Comparison of ENCODE assay signal across 8 cellular contexts in the genomic region with DNA sequence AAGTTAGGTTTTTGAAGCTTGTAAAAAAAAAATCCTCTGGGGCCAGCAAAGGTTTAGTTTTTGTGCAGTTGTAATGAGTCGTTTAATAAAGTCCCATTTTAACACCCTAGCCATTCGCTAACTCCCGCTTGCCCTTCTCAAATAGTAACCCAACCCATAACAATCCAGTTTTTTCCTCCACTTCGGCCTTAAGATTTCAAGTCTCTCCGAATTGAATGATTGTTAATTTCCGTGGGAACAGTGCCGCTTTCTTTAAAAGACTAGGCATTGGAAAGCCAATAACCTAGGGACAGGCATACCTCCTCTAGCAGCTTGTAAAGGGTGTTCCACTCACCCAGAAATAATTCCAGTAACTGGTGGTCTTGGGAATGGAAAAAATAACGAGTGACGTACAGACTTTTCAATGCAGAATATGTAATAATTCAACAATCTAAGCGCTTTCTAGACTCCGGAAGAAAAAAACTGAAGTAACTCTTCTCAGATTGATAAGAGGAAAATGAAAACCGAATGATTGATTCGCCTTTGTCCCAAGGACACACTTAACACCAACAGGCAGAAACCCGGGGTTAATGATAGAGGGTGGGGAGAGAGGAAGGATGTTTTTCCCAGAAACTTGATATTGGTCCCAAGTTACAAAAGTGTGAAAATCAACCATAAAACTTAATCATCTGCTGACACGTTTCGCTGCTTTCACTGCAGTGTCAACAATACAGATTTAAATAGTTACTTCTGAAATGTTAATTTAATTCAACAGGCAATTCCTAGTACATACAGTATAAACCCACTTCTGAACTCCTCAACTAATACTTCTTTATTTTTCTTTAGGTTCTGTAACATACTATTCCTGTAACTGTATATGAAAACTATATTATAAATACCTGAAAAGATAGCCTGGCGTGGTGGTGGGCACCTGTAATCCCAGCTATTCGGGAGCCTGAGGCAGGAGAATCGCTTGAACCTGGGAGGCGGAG. TPM values are rescaled to one million over a fixed set of nuclear protein-coding genes. Genes with fewer than 3 reads are reported as not detected.
DNase-seq lines count a peak whose midpoint lies in the region; ATAC-seq, FAIRE-seq and TF ChIP-seq lines count a peak whose summit lies in the region.

No MANE protein-coding gene starts in this region.

- TF ChIP-seq POLR2A in thyroid gland (IDR thresholded peaks at IDR 0.05): no peak

- 50% methylated on average over 20 of the region's 20 CpGs for WGBS in liver
- 59 to 60% methylated on average over 20 of the region's 20 CpGs for WGBS in thyroid gland, 2 donors

- intact Hi-C loops in thyroid gland (cut with DNase I): no loop called here

- peak overlapping the region; percentile 96 for H3K4me3 Mint-ChIP-seq in activated T-cell treated with anti-CD3 and anti-CD28 coated beads, Interleukin-2, amount 50 U/mL, for 4 hours
- peak overlapping the region; percentile 87 for H3K4me3 Mint-ChIP-seq in activated naive CD8-positive, alpha-beta T cell treated with anti-CD3 and anti-CD28 coated beads, Interleukin-2, amount 10 ng/mL, durations not matched to agents 7 days and 5 days

- no peak for TF ChIP-seq RAD21 in liver (IDR thresholded peaks at IDR 0.05)

- no peak for ATAC-seq in activated T-cell treated with anti-CD3 and anti-CD28 coated beads, Interleukin-2, amount 50 U/mL, for 4 hours
- no peak for ATAC-seq in activated naive CD8-positive, alpha-beta T cell treated with anti-CD3 and anti-CD28 coated beads, Interleukin-2, amount 10 ng/mL, durations not matched to agents 7 days and 5 days (ENCODE audit: low read depth)

- H3K9ac ChIP-seq in liver (ENCODE audit: low read depth in 1 of 2, low read length in 2 of 2): peak overlapping the region; percentile 83 to 86

- TF ChIP-seq CTCF in liver (IDR thresholded peaks at IDR 0.05; ENCODE audit: low read depth, low read length, missing input control) (no peak), thyroid gland (IDR thresholded peaks at IDR 0.05) (no peak)

- H3K4me1 Mint-ChIP-seq in activated T-cell treated with anti-CD3 and anti-CD28 coated beads, Interleukin-2, amount 50 U/mL, for 4 hours (ENCODE audit: low read depth): peaks cover 17% of the 10 kb centered on the region
- H3K4me1 Mint-ChIP-seq in activated naive CD8-positive, alpha-beta T cell treated with anti-CD3 and anti-CD28 coated beads, Interleukin-2, amount 10 ng/mL, durations not matched to agents 7 days and 5 days: peaks cover 15% of the 10 kb centered on the region

- H3K36me3 Mint-ChIP-seq in activated T-cell treated with anti-CD3 and anti-CD28 coated beads, Interleukin-2, amount 50 U/mL, for 4 hours (ENCODE audit: insufficient read depth): no peaks in the 10 kb centered on the region
- H3K36me3 Mint-ChIP-seq in activated naive CD8-positive, alpha-beta T cell treated with anti-CD3 and anti-CD28 coated beads, Interleukin-2, amount 10 ng/mL, durations not matched to agents 7 days and 5 days: peaks cover 2% of the 10 kb centered on the region

- no peak for DNase-seq in activated T-cell treated with anti-CD3 and anti-CD28 coated beads, Interleukin-2, amount 50 U/mL, for 4 hours
- no peak for DNase-seq in activated T-cell treated with anti-CD3 and anti-CD28 coated beads, Interleukin-2, amount 50 U/mL, for 48 hours
- no peak for DNase-seq in activated naive CD8-positive, alpha-beta T cell treated with anti-CD3 and anti-CD28 coated beads, Interleukin-2, amount 10 ng/mL, durations not matched to agents 7 days and 5 days
- peak; percentile 14 to 16 for DNase-seq in thyroid gland
- DNase-seq in NCI-H1930 (lab: John Stamatoyannopoulos, UW): no peak
- no peak for DNase-seq in urothelium cell line (ENCODE audit: low spot score)
- no peak for DNase-seq in GF-D8 (lab: John Stamatoyannopoulos, UW)

- FAIRE-seq in urothelium cell line (lab: Jason Lieb, UNC): no peak

- no peaks in the 10 kb centered on the region for H3K9me3 ChIP-seq in liver (ENCODE audit: control insufficient read depth in 4 of 4, low read length in 3 of 4)
- H3K9me3 ChIP-seq in thyroid gland: no peaks in the 10 kb centered on the region

- no peaks in the 10 kb centered on the region for H3K36me3 ChIP-seq in liver (ENCODE audit: control insufficient read depth in 4 of 4, insufficient read depth in 3 of 4, low read depth in 1 of 4, low read length in 3 of 4)
- no peaks in the 10 kb centered on the region for H3K36me3 ChIP-seq in thyroid gland

- POLR2A ChIA-PET in activated naive CD8-positive, alpha-beta T cell treated with anti-CD3 and anti-CD28 coated beads, Interleukin-2, amount 10 ng/mL, durations not matched to agents 7 days and 5 days (lab: Charles Lee): interaction anchor here (0.5 to 1.2 kb wide), 9 partner anchors 10 to 1946 kb away, joined by 3 to 21 read pairs (median 3); a partner anchor contains a TSS

- H3K4me3 ChIP-seq in liver (ENCODE audit: low read depth in 1 of 3, low read length in 3 of 3) (peak overlapping the region; percentile 46 to 73 (median 69)), thyroid gland (replicated peaks in 1 of 3) (peak overlapping the region in 2 of 3 donors; percentile 3 to 76)

- H3K9me3 Mint-ChIP-seq in activated T-cell treated with anti-CD3 and anti-CD28 coated beads, Interleukin-2, amount 50 U/mL, for 4 hours: no peaks in the 10 kb centered on the region
- H3K9me3 Mint-ChIP-seq in activated naive CD8-positive, alpha-beta T cell treated with anti-CD3 and anti-CD28 coated beads, Interleukin-2, amount 10 ng/mL, durations not matched to agents 7 days and 5 days: no peaks in the 10 kb centered on the region

- no peak overlapping the region for H3K27ac Mint-ChIP-seq in activated naive CD8-positive, alpha-beta T cell treated with anti-CD3 and anti-CD28 coated beads, Interleukin-2, amount 10 ng/mL, durations not matched to agents 7 days and 5 days

- H3K27me3 Mint-ChIP-seq in activated T-cell treated with anti-CD3 and anti-CD28 coated beads, Interleukin-2, amount 50 U/mL, for 4 hours (ENCODE audit: low read depth): no peaks in the 10 kb centered on the region
- H3K27me3 Mint-ChIP-seq in activated naive CD8-positive, alpha-beta T cell treated with anti-CD3 and anti-CD28 coated beads, Interleukin-2, amount 10 ng/mL, durations not matched to agents 7 days and 5 days: peaks cover 10% of the 10 kb centered on the region

- H3K27me3 ChIP-seq in liver (ENCODE audit: control insufficient read depth in 4 of 4, insufficient read depth in 4 of 4, low read length in 3 of 4) (no peaks in the 10 kb centered on the region), thyroid gland (no peaks in the 10 kb centered on the region)

- H3K27ac ChIP-seq in liver (ENCODE audit: low read depth in 1 of 2, low read length in 2 of 2) (peak overlapping the region; percentile 87 to 97), thyroid gland (peak overlapping the region; percentile 67 to 91 (median 88))

- peaks cover 0 to 10% (median 0%) of the 10 kb centered on the region in 4 donors for H3K4me1 ChIP-seq in liver (ENCODE audit: control insufficient read depth in 4 of 4, insufficient read depth in 4 of 4, low read length in 3 of 4)
- peaks cover 4 to 7% of the 10 kb centered on the region in 2 donors for H3K4me1 ChIP-seq in thyroid gland

TF ChIP-seq in liver, 16 proteins besides CTCF, POLR2A, EP300 and RAD21:
- TF ChIP-seq HNF4A (conservative IDR thresholded peaks at IDR 0.05): no peak
- TF ChIP-seq FOXA1 (IDR thresholded peaks at IDR 0.05): no peak
- no peak for TF ChIP-seq NR2F2 (IDR thresholded peaks at IDR 0.05)
- TF ChIP-seq HNF4G (IDR thresholded peaks at IDR 0.05): no peak
- TF ChIP-seq TAF1 (conservative IDR thresholded peaks at IDR 0.05): no peak
TF ChIP-seq in liver: peak in this region for 0.

RNA-seq across cellular contexts. Expression of a gene that starts 1.0 kb away (rescaled TPM):
- total RNA-seq in activated T-cell treated with anti-CD3 and anti-CD28 coated beads, Interleukin-2, amount 50 U/mL, for 4 hours: 100 to 1,000 TPM; 176 to 209 (median 196) TPM
- 10 to 100 TPM; 74.7 to 86.3 TPM for total RNA-seq in activated naive CD8-positive, alpha-beta T cell treated with anti-CD3 and anti-CD28 coated beads, Interleukin-2, amount 10 ng/mL, durations not matched to agents 7 days and 5 days
- total RNA-seq in liver (10 to 100 TPM in 1 of 2 donors, 1 to 10 TPM in 1; 3.9 to 10.3 TPM), thyroid gland (100 to 1,000 TPM in 1 of 4 donors, 10 to 100 TPM in 3; 24.0 to 111 (median 55.2) TPM)
- 1 to 10 TPM; 2.3 to 5.8 TPM for polyA plus RNA-seq in liver

Comparison
In these comparisons a context has a peak if more than half of its experiments do, and no peak if none do; other contexts are left out.
1. DNase-seq: peak in thyroid gland (2 of 2); none in activated T-cell treated with anti-CD3 and anti-CD28 coated beads, Interleukin-2, amount 50 U/mL, for 4 hours (single experiment), activated T-cell treated with anti-CD3 and anti-CD28 coated beads, Interleukin-2, amount 50 U/mL, for 48 hours (0 of 2), activated naive CD8-positive, alpha-beta T cell treated with anti-CD3 and anti-CD28 coated beads, Interleukin-2, amount 10 ng/mL, durations not matched to agents 7 days and 5 days (single experiment), NCI-H1930 (0 of 2), urothelium cell line (single experiment) and GF-D8 (single experiment).